ENCODE assay signal across 8 cellular contexts in genomic region chr6:149565539-149566371, GRCh38. TPM values are rescaled to one million over a fixed set of nuclear protein-coding genes. Genes with fewer than 3 reads are reported as not detected.
DNase-seq lines count a peak whose midpoint lies in the region; ATAC-seq, FAIRE-seq and TF ChIP-seq lines count a peak whose summit lies in the region.

No MANE protein-coding gene starts in this region.

- peak; percentile 77 for ATAC-seq in GM19025 (IDR thresholded peaks at IDR 0.05; ENCODE audit: low read depth, unreplicated experiment)
- ATAC-seq in HG03342 (IDR thresholded peaks at IDR 0.05; ENCODE audit: unreplicated experiment) = peak; percentile 76
- ATAC-seq in activated CD4-positive, CD25-positive, alpha-beta regulatory T cell treated with anti-CD3 and anti-CD28 coated beads, Interleukin-2, amount 50 U/mL, for 24 hours = peak; percentile 82 to 84

- H3K36me3 ChIP-seq in keratinocyte (ENCODE audit: control insufficient read depth in 2 of 2, extremely low read depth in 1 of 2, insufficient read depth in 2 of 2, low read length in 2 of 2) = no peaks in the 10 kb centered on the region

- H4K20me1 ChIP-seq in keratinocyte (ENCODE audit: control insufficient read depth, extremely low read depth, insufficient read depth, low read length) = no peaks in the 10 kb centered on the region

- peak overlapping the region; percentile 92 for H3K9ac ChIP-seq in keratinocyte (ENCODE audit: control insufficient read depth, extremely low read depth, insufficient read depth, low read length)

- H3K9me1 ChIP-seq in keratinocyte (ENCODE audit: control insufficient read depth, extremely low read depth, insufficient read depth, low read length) = no peaks in the 10 kb centered on the region

- H3K79me2 ChIP-seq in keratinocyte (ENCODE audit: control insufficient read depth, insufficient read depth, low read length) = peaks cover 34% of the 10 kb centered on the region

- FAIRE-seq in keratinocyte (lab: Jason Lieb, UNC) = peak; percentile 71

- H3K4me2 ChIP-seq in keratinocyte (ENCODE audit: control insufficient read depth, extremely low read depth, insufficient read depth, low read depth, low read length) = peak overlapping the region; percentile 96

- TF ChIP-seq CTCF in AG10803 (conservative IDR thresholded peaks at IDR 0.05; ENCODE audit: low read length) (peak; percentile 70), keratinocyte (optimal IDR thresholded peaks at IDR 0.05 in 1 of 3, IDR thresholded peaks at IDR 0.05 in 1 of 3, conservative IDR thresholded peaks at IDR 0.05 in 1 of 3; ENCODE audit: extremely low read depth in 1 of 3, insufficient read depth in 2 of 3, low read length in 3 of 3) (peak; percentile 67 to 85 (median 84))

- H3K4me1 ChIP-seq in keratinocyte (ENCODE audit: control insufficient read depth, extremely low read depth, insufficient read depth, low read length) = peaks cover 26% of the 10 kb centered on the region

- H3K9me3 ChIP-seq in keratinocyte (ENCODE audit: control insufficient read depth, low read depth, low read length) = no peaks in the 10 kb centered on the region

- H3K27ac ChIP-seq in keratinocyte (ENCODE audit: control insufficient read depth, insufficient read depth, low read length) = peak overlapping the region; percentile 82

- H3K27me3 ChIP-seq in keratinocyte (ENCODE audit: control insufficient read depth, extremely low read depth, insufficient read depth, low read length) = no peaks in the 10 kb centered on the region

- peak; percentile 90 for DNase-seq in AG10803 (ENCODE audit: low read depth)
- peak; percentile 89 for DNase-seq in NCI-H345 treated with DMSO at 0.1 percent for 48 hours (lab: John Stamatoyannopoulos, UW; ENCODE audit: unreplicated experiment)
- peak; percentile 93 for DNase-seq in cerebellar cortex (ENCODE audit: low spot score)
- peak; percentile 64 for DNase-seq in keratinocyte (ENCODE audit: low read depth, low spot score)
- peak; percentile 95 for DNase-seq in stimulated activated CD4-positive, alpha-beta T cell treated with anti-CD3 and anti-CD28 coated beads, Interleukin-12 subunit alpha, Interleukin-12 subunit beta, amount 100 ng/mL, for 4 hours

- H3K4me3 ChIP-seq in AG10803 (ENCODE audit: low read length) (peak overlapping the region; percentile 89), keratinocyte (ENCODE audit: control insufficient read depth in 2 of 3, extremely low read depth in 1 of 3, insufficient read depth in 2 of 3, low read depth in 1 of 3, low read length in 3 of 3) (peak overlapping the region; percentile 65 to 93 (median 88))

- H2AFZ ChIP-seq in keratinocyte (ENCODE audit: control insufficient read depth, low read length) = peak overlapping the region; percentile 90

- dilution Hi-C loops in keratinocyte (cut with MboI; ENCODE audit: extremely low pct_ligation_motif_present, low sequenced_read_pairs) = no loop called here

RNA-seq across cellular contexts. Expression of gene GINM1, which starts 0.4 kb away (rescaled TPM):
- 16.4 to 29.7 TPM (median 28.9 TPM) in 3 replicates for polyA plus RNA-seq in keratinocyte
- polyA plus RNA-seq in keratinocyte (2011; ENCODE audit: low read depth) = 18.8 TPM
- 18.5 and 29.4 TPM in 2 replicates for polyA plus RNA-seq in keratinocyte (2011; cell fraction: cytosol; rRNA removed)
- polyA plus RNA-seq in keratinocyte (2011; cell fraction: nucleus; rRNA removed) = 20.3 and 26.7 TPM in 2 replicates
- 27.3 and 29.2 TPM in 2 replicates for polyA plus RNA-seq in keratinocyte (2012; ENCODE audit: low replicate concordance)
- polyA minus RNA-seq in keratinocyte = 4.5 to 9.9 TPM (median 5.6 TPM) in 3 replicates
- 16.7 TPM for polyA minus RNA-seq in keratinocyte (2011; cell fraction: cytosol; rRNA and poly(A)+ RNA removed)
- 10.1 and 16.3 TPM in 2 replicates for polyA minus RNA-seq in keratinocyte (2011; cell fraction: nucleus; rRNA and poly(A)+ RNA removed)

RNA-seq across cellular contexts. Expression of gene PPIL4, which starts 19.9 kb away (rescaled TPM):
- polyA plus RNA-seq in keratinocyte = 6.0 to 14.0 TPM (median 6.9 TPM) in 3 replicates
- polyA plus RNA-seq in keratinocyte (2011; ENCODE audit: low read depth) = 64.2 TPM
- polyA plus RNA-seq in keratinocyte (2011; cell fraction: cytosol; rRNA removed) = 5.8 and 7.9 TPM in 2 replicates
- 8.0 and 15.5 TPM in 2 replicates for polyA plus RNA-seq in keratinocyte (2011; cell fraction: nucleus; rRNA removed)
- polyA plus RNA-seq in keratinocyte (2012; ENCODE audit: low replicate concordance) = 16.2 and 18.7 TPM in 2 replicates
- polyA minus RNA-seq in keratinocyte = 1.5 to 6.9 TPM (median 3.1 TPM) in 3 replicates
- polyA minus RNA-seq in keratinocyte (2011; cell fraction: cytosol; rRNA and poly(A)+ RNA removed) = 4.6 TPM
- 3.8 and 9.5 TPM in 2 replicates for polyA minus RNA-seq in keratinocyte (2011; cell fraction: nucleus; rRNA and poly(A)+ RNA removed)

Comparison
In these comparisons a context has a peak if more than half of its experiments do, and no peak if none do; other contexts are left out.
1. Peak in every context shown above with its lines: DNase-seq, ATAC-seq, H3K4me3 ChIP-seq and H3K27ac ChIP-seq.